In genomic region chr10:22323538-22324305, GRCh38 we compare ENCODE assay signal across 12 cellular contexts. TPM values are rescaled to one million over a fixed set of nuclear protein-coding genes. Genes with fewer than 3 reads are reported as not detected.
DNase-seq lines count a peak whose midpoint lies in the region; ATAC-seq lines count a peak whose summit lies in the region.
"Had no signal": no experiment of that assay in that cellular context is flagged by ENCODE, and none has a peak within 500 bp of the region (broad histone marks: within the 10 kb centered on the region; RNA-seq: fewer than 3 reads in every experiment).

No MANE protein-coding gene starts in this region.

- H3K9me3 Mint-ChIP-seq in activated T-cell treated with anti-CD3 and anti-CD28 coated beads, Interleukin-2, amount 50 U/mL, for 72 hours: no peaks in the 10 kb centered on the region

- H3K36me3 Mint-ChIP-seq in activated T-cell treated with anti-CD3 and anti-CD28 coated beads, Interleukin-2, amount 50 U/mL, for 72 hours (ENCODE audit: insufficient read depth in 2 of 2): peaks cover 14 to 22% of the 10 kb centered on the region in 2 donors

- no peak for DNase-seq in activated T-cell treated with anti-CD3 and anti-CD28 coated beads, Interleukin-2, amount 50 U/mL, for 72 hours
- no peak for DNase-seq in activated T-cell treated with anti-CD3 and anti-CD28 coated beads, Interleukin-2, amount 50 U/mL, for 1 hour
- no peak for DNase-seq in SK-N-MC (ENCODE audit: low read depth, low spot score)
- DNase-seq in foreskin melanocyte: peak; percentile 69
- DNase-seq in superior temporal gyrus (ENCODE audit: extremely low spot score): peak; percentile 57
- no peak for DNase-seq in H7
- DNase-seq in 8988T: no peak
- DNase-seq: NCI-H1436, NCI-H748 treated with DMSO at 0.1 percent for 48 hours had no signal

- peaks cover 59% of the 10 kb centered on the region for H3K4me1 Mint-ChIP-seq in activated T-cell treated with anti-CD3 and anti-CD28 coated beads, Interleukin-2, amount 50 U/mL, for 72 hours (ENCODE audit: low read depth)

- H3K4me3 ChIP-seq in SK-N-MC (peak overlapping the region; percentile 82), H7 (ENCODE audit: insufficient read depth, low read depth, low read length) (no peak overlapping the region)

- ATAC-seq in activated T-cell treated with anti-CD3 and anti-CD28 coated beads, Interleukin-2, amount 50 U/mL, for 72 hours (replicated peaks in 1 of 2): no peak
- ATAC-seq in GM18861 (IDR thresholded peaks at IDR 0.05; ENCODE audit: unreplicated experiment): no peak

- H3K27me3 Mint-ChIP-seq in activated T-cell treated with anti-CD3 and anti-CD28 coated beads, Interleukin-2, amount 50 U/mL, for 72 hours (ENCODE audit: low read depth): peaks cover 41% of the 10 kb centered on the region

- H3K4me3 Mint-ChIP-seq in activated T-cell treated with anti-CD3 and anti-CD28 coated beads, Interleukin-2, amount 50 U/mL, for 72 hours: peak overlapping the region; percentile 89 to 94

- peak overlapping the region; percentile 79 for H3K27ac Mint-ChIP-seq in activated T-cell treated with anti-CD3 and anti-CD28 coated beads, Interleukin-2, amount 50 U/mL, for 72 hours

- peaks cover 83% of the 10 kb centered on the region for H3K27me3 ChIP-seq in H7 (ENCODE audit: control insufficient read depth, insufficient read depth, low read length)

- H3K27ac ChIP-seq in SK-N-MC: no peak overlapping the region

- no peaks in the 10 kb centered on the region for H3K9me3 ChIP-seq in SK-N-MC (ENCODE audit: low read depth, low read length)

- H3K9ac ChIP-seq in SK-N-MC (ENCODE audit: insufficient read length): no peak overlapping the region

- H3K36me3 ChIP-seq in SK-N-MC (ENCODE audit: insufficient read depth, low read length) (0 out of 2 replicates have a peak, but pooled peaks cover 8% of the 10 kb centered on the region), H7 (replicated peaks; ENCODE audit: control insufficient read depth, insufficient read depth, low read length) (no peaks in the 10 kb centered on the region)

RNA-seq across cellular contexts. Expression of gene BMI1, which starts 2.8 kb away (rescaled TPM):
- total RNA-seq in activated T-cell treated with anti-CD3 and anti-CD28 coated beads, Interleukin-2, amount 50 U/mL, for 72 hours: 10 to 100 TPM; 83.4 to 87.5 TPM
- total RNA-seq in H7 (2014; rRNA removed; shearing (Covaris generic)): 1.3 and 4.1 TPM in 2 replicates

RNA-seq across cellular contexts. Expression of gene COMMD3, which starts 7.5 kb away (rescaled TPM):
- 100 to 1,000 TPM in 1 of 2 donors, 10 to 100 TPM in 1; 95.0 to 104 TPM for total RNA-seq in activated T-cell treated with anti-CD3 and anti-CD28 coated beads, Interleukin-2, amount 50 U/mL, for 72 hours
- 1.1 and 1.8 TPM in 2 replicates for total RNA-seq in H7 (2014; rRNA removed; shearing (Covaris generic))

RNA-seq across cellular contexts. Expression of gene SPAG6, which starts 21.6 kb away (rescaled TPM):
- under 1 TPM; 0.37 to 0.38 TPM for total RNA-seq in activated T-cell treated with anti-CD3 and anti-CD28 coated beads, Interleukin-2, amount 50 U/mL, for 72 hours
- not detected in 2 replicates for total RNA-seq in H7 (2014; rRNA removed; shearing (Covaris generic))
- total RNA-seq: lung microvascular endothelial cell, posterior vena cava had no signal

Comparison
In these comparisons a context has a peak if more than half of its experiments do, and no peak if none do; other contexts are left out.
1. DNase-seq: peak in foreskin melanocyte (single experiment) and superior temporal gyrus (single experiment); none in activated T-cell treated with anti-CD3 and anti-CD28 coated beads, Interleukin-2, amount 50 U/mL, for 72 hours (0 of 2), activated T-cell treated with anti-CD3 and anti-CD28 coated beads, Interleukin-2, amount 50 U/mL, for 1 hour (single experiment), SK-N-MC (single experiment), H7 (single experiment) and 8988T (single experiment).
2. RNA of gene BMI1, which starts 2.8 kb away (total RNA-seq): 83.4 to 87.5 TPM in activated T-cell treated with anti-CD3 and anti-CD28 coated beads, Interleukin-2, amount 50 U/mL, for 72 hours; 1.3 to 4.1 TPM in H7; every median in the first group is over 10 times any median in the second.
3. RNA of gene COMMD3, which starts 7.5 kb away (total RNA-seq): 95.0 to 104 TPM in activated T-cell treated with anti-CD3 and anti-CD28 coated beads, Interleukin-2, amount 50 U/mL, for 72 hours; 1.1 to 1.8 TPM in H7; every median in the first group is over 10 times any median in the second.